In the genomic region with DNA sequence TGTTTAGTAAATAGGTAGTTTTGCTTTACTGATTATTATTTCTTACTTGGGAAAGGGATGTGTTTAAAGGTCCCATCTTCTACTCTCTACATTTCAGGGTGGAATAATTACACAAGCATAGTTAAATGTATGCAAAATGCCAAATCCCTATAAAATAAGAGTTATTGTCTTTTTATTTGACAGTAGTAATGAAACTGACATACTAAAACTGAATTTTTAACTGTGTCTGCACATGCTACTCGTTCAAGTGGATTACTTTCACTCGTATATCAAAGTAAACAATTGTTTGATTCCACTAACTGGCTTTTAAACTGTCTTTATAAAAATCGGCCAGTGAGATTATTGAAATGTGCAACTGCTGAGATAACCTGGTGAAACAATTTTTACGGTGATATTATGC, we compare ENCODE assay signal across 17 cellular contexts.
DNase-seq lines count a peak whose midpoint lies in the region; ATAC-seq, FAIRE-seq and TF ChIP-seq lines count a peak whose summit lies in the region.
"Had no signal": no experiment of that assay in that cellular context is flagged by ENCODE, and none has a peak within 500 bp of the region (broad histone marks: within the 10 kb centered on the region; RNA-seq: fewer than 3 reads in every experiment).

No MANE protein-coding gene starts in this region.

- no CpG with 5 or more reads among the region's 4 CpGs for WGBS in mesendoderm (ENCODE audit: extremely low coverage, insufficient coverage, low lambda C conversion rate)

- H3K27ac ChIP-seq in ACC112 (ENCODE audit: low read depth, low read length) (no peak overlapping the region), mesendoderm (ENCODE audit: low read depth, low read length) (no peak overlapping the region)
- H3K27ac ChIP-seq: C4-2B had no signal

- TF ChIP-seq POLR2A in H54 (IDR thresholded peaks at IDR 0.05; ENCODE audit: low read depth, low read length): no peak

- DNase-seq in H54 (ENCODE audit: insufficient read length, low spot score) (no peak), OCI-M1 (lab: John Stamatoyannopoulos, UW) (peak; percentile 35), mesendoderm (no peak), NCI-H2081 (lab: John Stamatoyannopoulos, UW) (no peak)
- DNase-seq: AML-193; Caco-2; CD4-positive, alpha-beta T cell; IMR-90; KBM-7 had no signal

- no peak overlapping the region for H3K9ac ChIP-seq in mesendoderm (ENCODE audit: low read length)

- H2BK5ac ChIP-seq in mesendoderm (ENCODE audit: low read length): no peak overlapping the region

- H3K4me2 ChIP-seq in mesendoderm (ENCODE audit: low read length): no peak overlapping the region

- H3K79me2 ChIP-seq in ACC112 (ENCODE audit: control insufficient read depth, insufficient read depth, low read length, unreplicated experiment): no peaks in the 10 kb centered on the region
- no peaks in the 10 kb centered on the region for H3K79me2 ChIP-seq in mesendoderm (ENCODE audit: control insufficient read depth, insufficient read depth, low read length)

- H3K36me3 ChIP-seq in ACC112 (ENCODE audit: insufficient read depth, low read length) (no peaks in the 10 kb centered on the region), mesendoderm (ENCODE audit: control insufficient read depth, insufficient read depth, low read length) (no peaks in the 10 kb centered on the region)
- H3K36me3 ChIP-seq: HAP-1 had no signal

- peak; percentile 38 for FAIRE-seq in H54 (lab: Jason Lieb, UNC)
- FAIRE-seq: D721Med, GM12891, H1, HTR-8/SVneo had no signal

- H3K18ac ChIP-seq in mesendoderm (ENCODE audit: low read length): no peak overlapping the region

- H3K4me1 ChIP-seq in ACC112 (ENCODE audit: control insufficient read depth, insufficient read depth, low read length, unreplicated experiment) (no peaks in the 10 kb centered on the region), mesendoderm (ENCODE audit: control insufficient read depth, low read depth, low read length) (no peaks in the 10 kb centered on the region)
- H3K4me1 ChIP-seq: Caco-2, HAP-1 had no signal

- H4K5ac ChIP-seq in mesendoderm (ENCODE audit: low read length): no peak overlapping the region

- no peak overlapping the region for H3K23ac ChIP-seq in mesendoderm (ENCODE audit: low read length)

- no peaks in the 10 kb centered on the region for H3K79me1 ChIP-seq in mesendoderm (ENCODE audit: low read length)

- peak overlapping the region; percentile 21 for H2AFZ ChIP-seq in ACC112 (ENCODE audit: low read length, unreplicated experiment)

- no peak overlapping the region for H3K4ac ChIP-seq in mesendoderm (ENCODE audit: low read depth, low read length)

- H3K4me3 ChIP-seq in ACC112 (ENCODE audit: low read depth, low read length): no peak overlapping the region
- H3K4me3 ChIP-seq in mesendoderm (ENCODE audit: low read length): no peak overlapping the region
- H3K4me3 ChIP-seq: HAP-1 had no signal

- no peak overlapping the region for H2AK5ac ChIP-seq in mesendoderm (ENCODE audit: low read length)

- H3K56ac ChIP-seq in mesendoderm (ENCODE audit: low read length): no peak overlapping the region

- peak overlapping the region; percentile 76 for H4K8ac ChIP-seq in mesendoderm (ENCODE audit: low read depth, low read length)

- H2BK120ac ChIP-seq in mesendoderm (ENCODE audit: low read depth, low read length): no peak overlapping the region

- no peak overlapping the region for H2BK15ac ChIP-seq in mesendoderm (replicated peaks; ENCODE audit: low read depth)

- H3K27me3 ChIP-seq in ACC112 (ENCODE audit: insufficient read depth, low read length): no peaks in the 10 kb centered on the region
- no peaks in the 10 kb centered on the region for H3K27me3 ChIP-seq in mesendoderm (ENCODE audit: insufficient read depth, low read length, poor library complexity)

- no peak for ATAC-seq in HG02840 (IDR thresholded peaks at IDR 0.05; ENCODE audit: low FRiP score, unreplicated experiment)
